13 cellular contexts compared by ENCODE assay signal in genomic region chr2:198890490-198890889, GRCh38.
A peak's percentile ranks its signal among the peaks of the same experiment; 100 is the strongest.
DNase-seq lines count a peak whose midpoint lies in the region; ATAC-seq and FAIRE-seq lines count a peak whose summit lies in the region.
"Had no signal": no experiment of that assay in that cellular context is flagged by ENCODE, and none has a peak within 500 bp of the region (broad histone marks: within the 10 kb centered on the region; RNA-seq: fewer than 3 reads in every experiment).

No MANE protein-coding gene starts in this region.

- no peak overlapping the region for H3K27ac Mint-ChIP-seq in activated CD4-positive, alpha-beta T cell treated with anti-CD3 and anti-CD28 coated beads for 36 hours

- CTCF ChIA-PET in activated CD4-positive, alpha-beta T cell treated with anti-CD3 and anti-CD28 coated beads for 36 hours (lab: Charles Lee) = no interaction called here

- no peak for FAIRE-seq in GM19239 (lab: Jason Lieb, UNC)

- H3K9me3 Mint-ChIP-seq in activated CD4-positive, alpha-beta T cell treated with anti-CD3 and anti-CD28 coated beads for 36 hours (ENCODE audit: low read depth) = peaks cover 6% of the 10 kb centered on the region

- H3K4me3 Mint-ChIP-seq in activated CD4-positive, alpha-beta T cell treated with anti-CD3 and anti-CD28 coated beads for 36 hours = no peak overlapping the region
- H3K4me3 Mint-ChIP-seq: stimulated activated naive CD8-positive, alpha-beta T cell treated with anti-CD3 and anti-CD28 coated beads, Interleukin-15, amount 100 ng/mL, for 72 hours had no signal

- POLR2A ChIA-PET in activated CD4-positive, alpha-beta T cell treated with anti-CD3 and anti-CD28 coated beads for 36 hours (lab: Charles Lee) = no interaction called here

- H3K36me3 Mint-ChIP-seq in activated CD4-positive, alpha-beta T cell treated with anti-CD3 and anti-CD28 coated beads for 36 hours (ENCODE audit: low read depth) = no peaks in the 10 kb centered on the region

- DNase-seq in SKM-1 treated with dmso at 0.1 percent for 144 hours (lab: John Stamatoyannopoulos, UW; ENCODE audit: unreplicated experiment) = peak; percentile 49
- no peak for DNase-seq in head of caudate nucleus
- DNase-seq in activated CD4-positive, alpha-beta T cell treated with anti-CD3 and anti-CD28 coated beads for 36 hours = no peak
- DNase-seq in GM19239 (ENCODE audit: insufficient read length, low spot score) = no peak
- DNase-seq: activated CD8-positive, alpha-beta memory T cell treated with anti-CD3 and anti-CD28 coated beads, Interleukin-2, amount 50 U/mL, for 4 hours; amniotic stem cell; dermis blood vessel endothelial cell; stimulated activated CD4-positive, alpha-beta T cell treated with anti-CD3 and anti-CD28 coated beads, Interleukin-4, amount 100 ng/mL, for 4 hours; stimulated activated naive CD8-positive, alpha-beta T cell treated with anti-CD3 and anti-CD28 coated beads, Interleukin-15, amount 100 ng/mL, for 72 hours had no signal

- H3K4me1 Mint-ChIP-seq in activated CD4-positive, alpha-beta T cell treated with anti-CD3 and anti-CD28 coated beads for 36 hours = no peaks in the 10 kb centered on the region
- H3K4me1 Mint-ChIP-seq: stimulated activated naive CD8-positive, alpha-beta T cell treated with anti-CD3 and anti-CD28 coated beads, Interleukin-15, amount 100 ng/mL, for 72 hours had no signal

- no peaks in the 10 kb centered on the region for H3K27me3 Mint-ChIP-seq in activated CD4-positive, alpha-beta T cell treated with anti-CD3 and anti-CD28 coated beads for 36 hours
- H3K27me3 Mint-ChIP-seq: stimulated activated naive CD8-positive, alpha-beta T cell treated with anti-CD3 and anti-CD28 coated beads, Interleukin-15, amount 100 ng/mL, for 72 hours had no signal

- peak; percentile 96 for ATAC-seq in GM18868 (IDR thresholded peaks at IDR 0.05; ENCODE audit: unreplicated experiment)
- peak; percentile 88 for ATAC-seq in GM21786 (IDR thresholded peaks at IDR 0.05; ENCODE audit: unreplicated experiment)
- ATAC-seq in HG03354 (IDR thresholded peaks at IDR 0.05; ENCODE audit: poor library complexity, severe bottlenecking, unreplicated experiment) = peak; percentile 84
- no peak for ATAC-seq in GM21528 (IDR thresholded peaks at IDR 0.05; ENCODE audit: low FRiP score, unreplicated experiment)
- ATAC-seq in activated CD4-positive, alpha-beta T cell treated with anti-CD3 and anti-CD28 coated beads for 36 hours = no peak
- ATAC-seq: stimulated activated naive CD8-positive, alpha-beta T cell treated with anti-CD3 and anti-CD28 coated beads, Interleukin-15, amount 100 ng/mL, for 72 hours had no signal

- intact Hi-C loops in head of caudate nucleus (cut with DNase I) = no loop called here
- intact Hi-C loops in activated CD4-positive, alpha-beta T cell treated with anti-CD3 and anti-CD28 coated beads for 36 hours (cut with DNase I, micrococcal nuclease) = no loop called here

Comparison
In these comparisons a context has a peak if more than half of its experiments do, and no peak if none do; other contexts are left out.
1. ATAC-seq: peak in GM18868 (single experiment), GM21786 (single experiment) and HG03354 (single experiment); none in GM21528 (single experiment) and activated CD4-positive, alpha-beta T cell treated with anti-CD3 and anti-CD28 coated beads for 36 hours (single experiment).